In the genomic region with DNA sequence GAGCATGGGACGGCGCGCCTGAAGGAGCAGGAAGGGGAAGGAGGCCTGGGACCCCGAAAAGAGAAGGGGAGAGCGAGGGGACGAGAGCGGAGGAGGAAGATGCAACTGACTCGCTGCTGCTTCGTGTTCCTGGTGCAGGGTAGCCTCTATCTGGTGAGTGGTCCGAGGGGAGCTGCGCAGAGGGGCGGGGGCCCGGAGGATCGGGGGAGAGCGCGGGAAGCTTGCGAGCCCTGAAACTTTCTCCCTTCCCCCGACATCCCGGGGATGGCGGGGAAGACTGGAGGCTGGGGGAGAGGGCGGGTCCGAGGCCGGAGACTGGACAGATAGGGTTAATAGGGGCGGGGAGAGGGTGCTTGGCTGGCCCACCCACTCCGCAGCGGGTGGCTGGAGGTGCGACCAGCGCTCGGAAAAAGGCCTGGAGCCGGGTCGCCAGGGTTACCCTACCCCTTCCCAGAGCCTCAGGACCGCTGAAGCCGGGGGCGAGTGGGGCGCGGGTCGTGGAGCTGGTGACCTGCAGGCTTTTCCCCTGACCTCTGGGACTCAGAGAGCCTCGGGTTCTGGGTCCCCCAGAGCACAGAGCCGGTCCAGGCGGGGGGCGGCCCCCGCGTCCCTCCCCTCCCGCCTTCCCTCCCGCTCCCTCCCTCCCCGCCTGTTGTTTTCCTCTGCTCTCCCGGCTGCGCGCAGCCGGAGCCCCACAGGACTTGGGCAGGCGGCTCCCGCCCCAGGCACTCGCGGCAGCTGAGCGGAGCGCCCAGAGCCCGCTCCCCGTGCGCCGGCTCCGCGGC, we compare ENCODE assay signal across 8 cellular contexts. TPM values are rescaled to one million over a fixed set of nuclear protein-coding genes. Genes with fewer than 3 reads are reported as not detected.
A peak's percentile ranks its signal among the peaks of the same experiment; 100 is the strongest.
DNase-seq lines count a peak whose midpoint lies in the region; FAIRE-seq and TF ChIP-seq lines count a peak whose summit lies in the region.

No MANE protein-coding gene starts in this region.

- no peaks in the 10 kb centered on the region for H4K20me1 ChIP-seq in neural cell (ENCODE audit: insufficient read depth)

- FAIRE-seq in D721Med (lab: Jason Lieb, UNC): no peak

- no peak overlapping the region for H3K27ac ChIP-seq in AG04450 (ENCODE audit: low read depth, low read length)
- no peak overlapping the region for H3K27ac ChIP-seq in neural cell (ENCODE audit: low read length)

- no peaks in the 10 kb centered on the region for H3K79me2 ChIP-seq in neural cell (replicated peaks; ENCODE audit: insufficient read depth, low read length)

- TF ChIP-seq EP300 in neural cell (conservative IDR thresholded peaks at IDR 0.05; ENCODE audit: poor library complexity, severe bottlenecking): no peak

- peaks cover 31% of the 10 kb centered on the region for H3K27me3 ChIP-seq in AG04450 (ENCODE audit: control insufficient read depth, insufficient read depth, low read length)
- peaks cover 28% of the 10 kb centered on the region for H3K27me3 ChIP-seq in H7 (ENCODE audit: control insufficient read depth, insufficient read depth, low read length)
- H3K27me3 ChIP-seq in neural cell (ENCODE audit: insufficient read depth, low read depth, low read length): peaks cover 44% of the 10 kb centered on the region

- H3K9me3 ChIP-seq in AG04450 (ENCODE audit: control insufficient read depth, insufficient read depth, low read length): no peaks in the 10 kb centered on the region; the same call in 1 of the 2 replicates
- no peaks in the 10 kb centered on the region for H3K9me3 ChIP-seq in neural cell (ENCODE audit: low read length)

- peak overlapping the region; percentile 56 for H3K9ac ChIP-seq in neural cell (ENCODE audit: low read length)

- no peak for TF ChIP-seq RAD21 in neural cell (conservative IDR thresholded peaks at IDR 0.05)

- peak overlapping the region; percentile 27 for H3K4me2 ChIP-seq in neural cell (ENCODE audit: low read length)

- TF ChIP-seq CTCF in AG04450 (IDR thresholded peaks at IDR 0.05; ENCODE audit: low read depth, low read length) (no peak), WI38 (IDR thresholded peaks at IDR 0.05; ENCODE audit: low read depth, low read length) (no peak), fibroblast of the aortic adventitia (IDR thresholded peaks at IDR 0.05; ENCODE audit: insufficient read depth, low read length) (no peak), neural cell (IDR thresholded peaks at IDR 0.05; ENCODE audit: poor library complexity, severe bottlenecking) (no peak), D721Med (IDR thresholded peaks at IDR 0.05; ENCODE audit: insufficient read depth, missing control alignments) (no peak)

- peak overlapping the region; percentile 66 for H3K4me3 ChIP-seq in AG04450 (ENCODE audit: low read depth, low read length)
- peak overlapping the region; percentile 96 for H3K4me3 ChIP-seq in H7 (ENCODE audit: insufficient read depth, low read depth, low read length)
- peak overlapping the region; percentile 57 for H3K4me3 ChIP-seq in WI38 (ENCODE audit: low read depth, low read length)
- H3K4me3 ChIP-seq in fibroblast of the aortic adventitia (ENCODE audit: low read depth, low read length): peak overlapping the region; percentile 73
- H3K4me3 ChIP-seq in neural cell (ENCODE audit: low read length): peak overlapping the region; percentile 80

- H3F3A ChIP-seq in neural cell (ENCODE audit: insufficient read depth, low read length, poor library complexity, severe bottlenecking): no peaks in the 10 kb centered on the region

- no peak for DNase-seq in AG04450 (ENCODE audit: low read depth, low spot score)
- DNase-seq in H7: peak; percentile 95
- DNase-seq in fibroblast of the aortic adventitia (ENCODE audit: low read depth): peak; percentile 26
- no peak for DNase-seq in H4 (ENCODE audit: low spot score)
- no peak for DNase-seq in T1000 (lab: John Stamatoyannopoulos, UW)
- no peak for DNase-seq in D721Med (ENCODE audit: insufficient read length, low spot score)

- peak overlapping the region; percentile 6 for H2AFZ ChIP-seq in neural cell (ENCODE audit: low read depth, low read length)

- H3K9me2 ChIP-seq in neural cell (ENCODE audit: insufficient read depth, low read length): no peaks in the 10 kb centered on the region

- CTCF ChIA-PET in AG04450 (lab: Charles Lee): interaction anchor here (0.6 to 1.2 kb wide), 7 partner anchors 10 to 440 kb away, joined by 3 read pairs; no protein-coding TSS in a partner anchor

- H3K36me3 ChIP-seq in H7 (replicated peaks; ENCODE audit: control insufficient read depth, insufficient read depth, low read length) (no peaks in the 10 kb centered on the region), neural cell (ENCODE audit: insufficient read depth, low read length) (no peaks in the 10 kb centered on the region)

- POLR2A ChIA-PET in AG04450 (lab: Yijun Ruan, JAX): interaction anchor here (0.6 kb wide), 1 partner anchor 484 kb away, joined by 3 read pairs; no protein-coding TSS in a partner anchor

TF ChIP-seq in neural cell, 6 proteins besides CTCF, POLR2A, EP300 and RAD21:
- TF ChIP-seq SMC3 (conservative IDR thresholded peaks at IDR 0.05; ENCODE audit: poor library complexity): no peak
- TF ChIP-seq, protein P1, sequence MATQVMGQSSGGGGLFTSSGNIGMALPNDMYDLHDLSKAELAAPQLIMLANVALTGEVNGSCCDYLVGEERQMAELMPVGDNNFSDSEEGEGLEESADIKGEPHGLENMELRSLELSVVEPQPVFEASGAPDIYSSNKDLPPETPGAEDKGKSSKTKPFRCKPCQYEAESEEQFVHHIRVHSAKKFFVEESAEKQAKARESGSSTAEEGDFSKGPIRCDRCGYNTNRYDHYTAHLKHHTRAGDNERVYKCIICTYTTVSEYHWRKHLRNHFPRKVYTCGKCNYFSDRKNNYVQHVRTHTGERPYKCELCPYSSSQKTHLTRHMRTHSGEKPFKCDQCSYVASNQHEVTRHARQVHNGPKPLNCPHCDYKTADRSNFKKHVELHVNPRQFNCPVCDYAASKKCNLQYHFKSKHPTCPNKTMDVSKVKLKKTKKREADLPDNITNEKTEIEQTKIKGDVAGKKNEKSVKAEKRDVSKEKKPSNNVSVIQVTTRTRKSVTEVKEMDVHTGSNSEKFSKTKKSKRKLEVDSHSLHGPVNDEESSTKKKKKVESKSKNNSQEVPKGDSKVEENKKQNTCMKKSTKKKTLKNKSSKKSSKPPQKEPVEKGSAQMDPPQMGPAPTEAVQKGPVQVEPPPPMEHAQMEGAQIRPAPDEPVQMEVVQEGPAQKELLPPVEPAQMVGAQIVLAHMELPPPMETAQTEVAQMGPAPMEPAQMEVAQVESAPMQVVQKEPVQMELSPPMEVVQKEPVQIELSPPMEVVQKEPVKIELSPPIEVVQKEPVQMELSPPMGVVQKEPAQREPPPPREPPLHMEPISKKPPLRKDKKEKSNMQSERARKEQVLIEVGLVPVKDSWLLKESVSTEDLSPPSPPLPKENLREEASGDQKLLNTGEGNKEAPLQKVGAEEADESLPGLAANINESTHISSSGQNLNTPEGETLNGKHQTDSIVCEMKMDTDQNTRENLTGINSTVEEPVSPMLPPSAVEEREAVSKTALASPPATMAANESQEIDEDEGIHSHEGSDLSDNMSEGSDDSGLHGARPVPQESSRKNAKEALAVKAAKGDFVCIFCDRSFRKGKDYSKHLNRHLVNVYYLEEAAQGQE (IDR thresholded peaks at IDR 0.05; ENCODE audit: borderline replicate concordance): no peak
- TF ChIP-seq POLR2AphosphoS5 (IDR thresholded peaks at IDR 0.05): no peak
- no peak for TF ChIP-seq TAF1 (IDR thresholded peaks at IDR 0.05; ENCODE audit: low read depth)
- TF ChIP-seq EZH2 (IDR thresholded peaks at IDR 0.05; ENCODE audit: borderline replicate concordance, insufficient read depth, low read length, poor library complexity, severe bottlenecking): no peak
- no peak for TF ChIP-seq MXI1 (conservative IDR thresholded peaks at IDR 0.05; ENCODE audit: poor library complexity, severe bottlenecking)

RNA-seq across cellular contexts. Expression of a gene that starts 0.6 kb away (rescaled TPM):
- polyA plus RNA-seq in AG04450 (2011; rRNA removed) (0.20 and 0.27 TPM in 2 replicates), neural cell (2.4 TPM in 2 replicates)
- polyA minus RNA-seq in AG04450 (2011; rRNA and poly(A)+ RNA removed): 0.26 and 0.28 TPM in 2 replicates
- total RNA-seq in H7 (2014; rRNA removed; shearing (Covaris generic)): 1.7 and 2.4 TPM in 2 replicates
- 1.4 and 1.9 TPM in 2 replicates for total RNA-seq in fibroblast of the aortic adventitia (ENCODE audit: low replicate concordance)
- polyA minus RNA-seq in neural cell: 0.49 and 1.2 TPM in 2 replicates
- 0.15 and 0.23 TPM in 2 replicates for total RNA-seq in H4 (2014; rRNA removed; shearing (Covaris generic))

Comparison
In these comparisons a context has a peak if more than half of its experiments do, and no peak if none do; other contexts are left out.
1. DNase-seq: peak in H7 (single experiment) and fibroblast of the aortic adventitia (single experiment); none in AG04450 (single experiment), H4 (single experiment), T1000 (single experiment) and D721Med (single experiment).
2. Peak in every context shown above with its lines, with median percentiles within 50 percentile points of each other: H3K4me3 ChIP-seq.